Comparison of ENCODE assay signal across 1 cellular context in genomic region chr1:64917328-64917861, GRCh38.
A peak's percentile ranks its signal among the peaks of the same experiment; 100 is the strongest.
TF ChIP-seq lines count a peak whose summit lies in the region.

No MANE protein-coding gene starts in this region.

TF ChIP-seq in IMR-90, 13 proteins besides CTCF, POLR2A, EP300 and RAD21 (continued from another document):
- no peak for TF ChIP-seq ELK1 (IDR thresholded peaks at IDR 0.05; ENCODE audit: borderline replicate concordance, low read depth, low read length)
- peak; percentile 39; the same call in 1 of the 2 replicates for TF ChIP-seq FOS (IDR thresholded peaks at IDR 0.05; ENCODE audit: low read depth, low read length)
- TF ChIP-seq USF2 (IDR thresholded peaks at IDR 0.05; ENCODE audit: low read depth, low read length): no peak
- no peak for TF ChIP-seq RFX5 (IDR thresholded peaks at IDR 0.05; ENCODE audit: low read depth, low read length)
- TF ChIP-seq NFE2L2 (IDR thresholded peaks at IDR 0.05; ENCODE audit: low read depth, low read length): no peak; the same call in 1 of the 2 replicates
- TF ChIP-seq MAZ (IDR thresholded peaks at IDR 0.05; ENCODE audit: borderline replicate concordance, low read depth, low read length): no peak
